27 cellular contexts compared by ENCODE assay signal in the genomic region with DNA sequence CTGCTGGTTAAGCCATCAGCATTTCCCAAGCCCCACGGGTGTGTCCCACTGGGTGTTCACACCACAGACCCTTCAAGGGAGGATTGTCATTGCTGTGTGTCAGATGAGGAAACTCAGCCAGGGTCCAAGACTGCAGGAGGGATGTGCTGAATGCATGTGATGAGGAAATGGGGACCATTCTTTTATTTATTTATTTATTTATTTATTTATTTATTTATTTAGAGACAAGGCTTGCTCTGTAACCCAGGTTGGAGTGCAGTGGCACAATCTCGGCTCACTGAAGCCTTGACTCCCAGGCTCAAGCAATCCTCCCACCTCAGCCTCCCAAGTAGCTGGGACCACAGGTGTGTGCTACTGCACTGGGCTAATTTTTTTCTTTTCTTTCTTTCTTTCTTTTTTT. TPM values are rescaled to one million over a fixed set of nuclear protein-coding genes. Genes with fewer than 3 reads are reported as not detected.
A peak's percentile ranks its signal among the peaks of the same experiment; 100 is the strongest.
DNase-seq lines count a peak whose midpoint lies in the region; ATAC-seq, FAIRE-seq and TF ChIP-seq lines count a peak whose summit lies in the region.
"Had no signal": no experiment of that assay in that cellular context is flagged by ENCODE, and none has a peak within 500 bp of the region (broad histone marks: within the 10 kb centered on the region; RNA-seq: fewer than 3 reads in every experiment).

No MANE protein-coding gene starts in this region.

- TF ChIP-seq EP300 in A549 (IDR thresholded peaks at IDR 0.05), result no peak

- no peak for TF ChIP-seq POLR2A in A549 (IDR thresholded peaks at IDR 0.05; ENCODE audit: low read length)

- WGBS in A549 (ENCODE audit: missing lambda C conversion rate), result 23% methylated on average over 2 of the region's 2 CpGs
- 64% methylated on average over 2 of the region's 2 CpGs for WGBS in right cardiac atrium

- no peak overlapping the region for H3K4me3 ChIP-seq in A549
- no peak overlapping the region for H3K4me3 ChIP-seq in HEK293 (ENCODE audit: low read depth, low read length)
- no peak overlapping the region for H3K4me3 ChIP-seq in right cardiac atrium (ENCODE audit: low read length)
- H3K4me3 ChIP-seq: K562 had no signal

- intact Hi-C loops in right cardiac atrium (cut with DNase I), result loop anchor here in 1 of 4 donors (5.0 kb wide), 1 partner anchor 72 kb away; no protein-coding TSS in a partner anchor

- H3K9me3 ChIP-seq in A549 (no peaks in the 10 kb centered on the region), HEK293 (ENCODE audit: control insufficient read depth, insufficient read depth, low read depth, low read length) (no peaks in the 10 kb centered on the region), right cardiac atrium (ENCODE audit: control insufficient read depth, low read length) (no peaks in the 10 kb centered on the region)

- no peaks in the 10 kb centered on the region for H3K9me3 Mint-ChIP-seq in stimulated activated effector memory CD8-positive, alpha-beta T cell treated with anti-CD3 and anti-CD28 coated beads, Interleukin-12 subunit alpha, Interleukin-12 subunit beta, amount 100 ng/mL, for 72 hours

- no peaks in the 10 kb centered on the region for H3K4me1 Mint-ChIP-seq in stimulated activated effector memory CD8-positive, alpha-beta T cell treated with anti-CD3 and anti-CD28 coated beads, Interleukin-12 subunit alpha, Interleukin-12 subunit beta, amount 100 ng/mL, for 72 hours

- H3K27me3 ChIP-seq in right cardiac atrium (ENCODE audit: control insufficient read depth, insufficient read depth), result no peaks in the 10 kb centered on the region

- no peak overlapping the region for H3K4me3 Mint-ChIP-seq in stimulated activated effector memory CD8-positive, alpha-beta T cell treated with anti-CD3 and anti-CD28 coated beads, Interleukin-12 subunit alpha, Interleukin-12 subunit beta, amount 100 ng/mL, for 72 hours
- H3K4me3 Mint-ChIP-seq: B cell; CD14-positive monocyte; CD8-positive, alpha-beta memory T cell had no signal

- CTCF ChIA-PET in A549 (lab: Yijun Ruan, JAX), result interaction anchor here (0.9 to 25.0 kb wide), 4 partner anchors 10 to 124 kb away, joined by 3 to 962 read pairs (median 4); no protein-coding TSS in a partner anchor
- CTCF ChIA-PET in HEK293 (lab: Yijun Ruan, JAX), result interaction anchor here (0.7 to 1.5 kb wide), 3 partner anchors 11 to 77 kb away, joined by 3 to 6 read pairs (median 4); no protein-coding TSS in a partner anchor

- H3K27ac Mint-ChIP-seq in stimulated activated effector memory CD8-positive, alpha-beta T cell treated with anti-CD3 and anti-CD28 coated beads, Interleukin-12 subunit alpha, Interleukin-12 subunit beta, amount 100 ng/mL, for 72 hours, result peak overlapping the region; percentile 54
- H3K27ac Mint-ChIP-seq: B cell had no signal

- ATAC-seq in A549 (no peak), right cardiac atrium (no peak), GM18909 (IDR thresholded peaks at IDR 0.05; ENCODE audit: poor library complexity, unreplicated experiment) (no peak)
- no peak for ATAC-seq in stimulated activated effector memory CD8-positive, alpha-beta T cell treated with anti-CD3 and anti-CD28 coated beads, Interleukin-12 subunit alpha, Interleukin-12 subunit beta, amount 100 ng/mL, for 72 hours
- ATAC-seq: K562, PC-3 had no signal

- no peak for FAIRE-seq in A549 (lab: Jason Lieb, UNC)
- FAIRE-seq: GM12892, HTR-8/SVneo, K562 had no signal

- POLR2A ChIA-PET in A549 (lab: Yijun Ruan, JAX), result no interaction called here
- POLR2A ChIA-PET in HEK293 (lab: Yijun Ruan, JAX), result no interaction called here

- H3K4me1 ChIP-seq in A549 (peaks cover 7% of the 10 kb centered on the region; the same call in 1 of the 3 replicates), HEK293 (ENCODE audit: control insufficient read depth, insufficient read depth, low read length) (no peaks in the 10 kb centered on the region), right cardiac atrium (ENCODE audit: control insufficient read depth, insufficient read depth, low read length) (no peaks in the 10 kb centered on the region)

- no peaks in the 10 kb centered on the region for H3K36me3 ChIP-seq in HEK293 (ENCODE audit: control insufficient read depth in 2 of 2, insufficient read depth in 1 of 2, low read length in 2 of 2)

- no peak for TF ChIP-seq RAD21 in A549 (conservative IDR thresholded peaks at IDR 0.05 in 1 of 2, IDR thresholded peaks at IDR 0.05 in 1 of 2)

- H3K36me3 Mint-ChIP-seq in stimulated activated effector memory CD8-positive, alpha-beta T cell treated with anti-CD3 and anti-CD28 coated beads, Interleukin-12 subunit alpha, Interleukin-12 subunit beta, amount 100 ng/mL, for 72 hours, result no peaks in the 10 kb centered on the region
- H3K36me3 Mint-ChIP-seq: CD14-positive monocyte; CD8-positive, alpha-beta memory T cell had no signal

- H3K27ac ChIP-seq in A549 (no peak overlapping the region), HEK293 (ENCODE audit: extremely low read depth, low read depth, low read length) (no peak overlapping the region), right cardiac atrium (ENCODE audit: low read length) (peak overlapping the region; percentile 87)

- DNase-seq in A549 (ENCODE audit: low read depth in 1 of 2, low spot score in 1 of 2), result no peak
- DNase-seq in right cardiac atrium, result peak in 1 of 3 donors; percentile 12
- no peak for DNase-seq in stimulated activated effector memory CD8-positive, alpha-beta T cell treated with anti-CD3 and anti-CD28 coated beads, Interleukin-12 subunit alpha, Interleukin-12 subunit beta, amount 100 ng/mL, for 72 hours (ENCODE audit: low spot score in 2 of 2)
- no peak for DNase-seq in NCI-H510A treated with DMSO at 0.1 percent for 48 hours (lab: John Stamatoyannopoulos, UW)
- DNase-seq in COLO668 (lab: John Stamatoyannopoulos, UW; ENCODE audit: unreplicated experiment), result no peak
- DNase-seq: Calu3; CD8-positive, alpha-beta memory T cell; DND-41; H7; Kasumi-1; NCI-H1105; NCI-H1436 treated with DMSO at 0.1 percent for 48 hours; NCI-H2029; NCI-H446; NCI-H526; NCI-H82; NK-92 treated with Interleukin-12 subunit alpha and Interleukin-12 subunit beta, amount 100 ng/mL, for 24 hours; PC-3; SHP77 had no signal

- TF ChIP-seq CTCF in A549 (IDR thresholded peaks at IDR 0.05) (no peak), HEK293 (tag by site-specific recombination; IDR thresholded peaks at IDR 0.05) (no peak)

- H3K4me2 ChIP-seq in A549, result no peak overlapping the region

TF ChIP-seq in A549, 52 proteins besides CTCF, POLR2A, EP300 and RAD21:
- TF ChIP-seq, protein P1, sequence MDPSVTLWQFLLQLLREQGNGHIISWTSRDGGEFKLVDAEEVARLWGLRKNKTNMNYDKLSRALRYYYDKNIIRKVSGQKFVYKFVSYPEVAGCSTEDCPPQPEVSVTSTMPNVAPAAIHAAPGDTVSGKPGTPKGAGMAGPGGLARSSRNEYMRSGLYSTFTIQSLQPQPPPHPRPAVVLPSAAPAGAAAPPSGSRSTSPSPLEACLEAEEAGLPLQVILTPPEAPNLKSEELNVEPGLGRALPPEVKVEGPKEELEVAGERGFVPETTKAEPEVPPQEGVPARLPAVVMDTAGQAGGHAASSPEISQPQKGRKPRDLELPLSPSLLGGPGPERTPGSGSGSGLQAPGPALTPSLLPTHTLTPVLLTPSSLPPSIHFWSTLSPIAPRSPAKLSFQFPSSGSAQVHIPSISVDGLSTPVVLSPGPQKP (IDR thresholded peaks at IDR 0.05; ENCODE audit: low read depth, low read length), result no peak
- TF ChIP-seq ZC3H11A (IDR thresholded peaks at IDR 0.05), result peak; percentile 97
- no peak for TF ChIP-seq ZFP36 (IDR thresholded peaks at IDR 0.05; ENCODE audit: borderline replicate concordance, partially characterized antibody)
- TF ChIP-seq ESRRA (IDR thresholded peaks at IDR 0.05; ENCODE audit: borderline replicate concordance, low read length), result no peak

TF ChIP-seq in HEK293, 187 proteins besides CTCF, POLR2A, EP300 and RAD21 (continues in another document):
- TF ChIP-seq ZNF391 (tag by site-specific recombination; IDR thresholded peaks at IDR 0.05; ENCODE audit: borderline replicate concordance, low read depth) (no peak), ZNF610 (tag by site-specific recombination; IDR thresholded peaks at IDR 0.05; ENCODE audit: borderline replicate concordance) (no peak), ZNF514 (tag by site-specific recombination; IDR thresholded peaks at IDR 0.05) (no peak), ZNF211 (tag by site-specific recombination; IDR thresholded peaks at IDR 0.05; ENCODE audit: low read depth) (no peak), ZNF394 (tag by site-specific recombination; IDR thresholded peaks at IDR 0.05; ENCODE audit: borderline replicate concordance) (peak; percentile 95)

RNA-seq across cellular contexts. Expression of gene PIF1, which starts 20.8 kb away (rescaled TPM):
- polyA plus RNA-seq in A549 (2011; rRNA removed) (8.5 and 11.1 TPM in 2 replicates), A549 (2017; fragmentation: RNase III; extraction: RNeasy Plus Mini Kit Qiagen cat#74134 plus additional on column Dnase treatment) (24.9 to 25.4 TPM (median 25.3 TPM) in 3 replicates), right cardiac atrium (0.86 TPM)
- polyA plus RNA-seq in A549 (2012; cell fraction: cytosol; rRNA removed), result 27.5 and 29.2 TPM in 2 replicates
- 210 and 257 TPM in 2 replicates for polyA plus RNA-seq in A549 (2012; cell fraction: nucleus; rRNA removed)
- 7.9 and 8.3 TPM in 2 replicates for polyA minus RNA-seq in A549 (2011; rRNA and poly(A)+ RNA removed)
- 1 to 10 TPM in 1 of 4 donors, under 1 TPM in 3; 0.25 to 1.1 (median 0.62) TPM for total RNA-seq in right cardiac atrium

RNA-seq across cellular contexts. Expression of gene RBPMS2, which starts 29.2 kb away (rescaled TPM):
- 3.0 and 3.5 TPM in 2 replicates for polyA plus RNA-seq in A549 (2011; rRNA removed)
- 8.8 and 11.4 TPM in 2 replicates for polyA plus RNA-seq in A549 (2012; cell fraction: cytosol; rRNA removed)
- 8.7 and 9.5 TPM in 2 replicates for polyA plus RNA-seq in A549 (2012; cell fraction: nucleus; rRNA removed)
- polyA plus RNA-seq in A549 (2017; fragmentation: RNase III; extraction: RNeasy Plus Mini Kit Qiagen cat#74134 plus additional on column Dnase treatment), result 7.8 to 8.7 TPM (median 8.7 TPM) in 3 replicates
- 3.3 and 4.4 TPM in 2 replicates for polyA minus RNA-seq in A549 (2011; rRNA and poly(A)+ RNA removed)
- total RNA-seq in right cardiac atrium, result 100 to 1,000 TPM; 380 to 503 (median 388) TPM
- 392 TPM for polyA plus RNA-seq in right cardiac atrium
- total RNA-seq: CD8-positive, alpha-beta memory T cell; PC-3; RPMI7951 had no signal
- polyA plus RNA-seq: CD14-positive monocyte; CD8-positive, alpha-beta memory T cell had no signal

RNA-seq across cellular contexts. Expression of gene PLEKHO2, which starts 37.1 kb away (rescaled TPM):
- polyA plus RNA-seq in A549 (2011; rRNA removed), result 2.8 and 2.9 TPM in 2 replicates
- polyA plus RNA-seq in A549 (2012; cell fraction: cytosol; rRNA removed), result 3.2 and 4.1 TPM in 2 replicates
- 14.3 and 16.2 TPM in 2 replicates for polyA plus RNA-seq in A549 (2012; cell fraction: nucleus; rRNA removed)
- 3.7 to 3.9 TPM (median 3.8 TPM) in 3 replicates for polyA plus RNA-seq in A549 (2017; fragmentation: RNase III; extraction: RNeasy Plus Mini Kit Qiagen cat#74134 plus additional on column Dnase treatment)
- polyA minus RNA-seq in A549 (2011; rRNA and poly(A)+ RNA removed), result 3.8 and 4.9 TPM in 2 replicates
- total RNA-seq in right cardiac atrium, result 10 to 100 TPM; 11.6 to 22.3 (median 13.8) TPM
- 11.7 TPM for polyA plus RNA-seq in right cardiac atrium

Comparison
In these comparisons a context has a peak if more than half of its experiments do, and no peak if none do; other contexts are left out.
1. RNA of gene RBPMS2, which starts 29.2 kb away (polyA plus RNA-seq): 392 TPM in right cardiac atrium (single experiment); 3.0 to 11.4 TPM in A549; every median in the first group is over 10 times any median in the second.
2. Of the 5 proteins assayed by ChIP-seq in both HEK293 and A549: peak only in HEK293: REST; only in A549: none; in both: none; in neither: 4.